Comparison of ENCODE assay signal across 8 cellular contexts in genomic region chrX:118254611-118255010, GRCh38.
DNase-seq lines count a peak whose midpoint lies in the region; ATAC-seq and TF ChIP-seq lines count a peak whose summit lies in the region.

No MANE protein-coding gene starts in this region.

- H3K4me1 Mint-ChIP-seq in T-helper 2 cell treated with Interferon-gamma antibody and Interleukin-4, amounts not matched to agents 5 μg/mL and 100 μg/mL, for 36 hours (ENCODE audit: low read depth), result no peaks in the 10 kb centered on the region

- H3K27me3 Mint-ChIP-seq in T-helper 2 cell treated with Interferon-gamma antibody and Interleukin-4, amounts not matched to agents 5 μg/mL and 100 μg/mL, for 36 hours (ENCODE audit: low read depth), result no peaks in the 10 kb centered on the region

- no peaks in the 10 kb centered on the region for H3K36me3 Mint-ChIP-seq in T-helper 2 cell treated with Interferon-gamma antibody and Interleukin-4, amounts not matched to agents 5 μg/mL and 100 μg/mL, for 36 hours (ENCODE audit: low read depth)

- TF ChIP-seq CTCF in coronary artery (IDR thresholded peaks at IDR 0.05) (peak; percentile 43), thyroid gland (IDR thresholded peaks at IDR 0.05) (peak; percentile 20 to 64 (median 46))

- H3K4me3 Mint-ChIP-seq in T-helper 2 cell treated with Interferon-gamma antibody and Interleukin-4, amounts not matched to agents 5 μg/mL and 100 μg/mL, for 36 hours, result no peak overlapping the region

- TF ChIP-seq POLR2A in thyroid gland (IDR thresholded peaks at IDR 0.05), result no peak

- DNase-seq in DMS 273 (lab: John Stamatoyannopoulos, UW; ENCODE audit: unreplicated experiment) (peak; percentile 87), NAMALWA (ENCODE audit: low spot score) (peak; percentile 63), coronary artery (ENCODE audit: low spot score) (no peak), medulla oblongata (ENCODE audit: extremely low spot score) (peak; percentile 47), thyroid gland (peak; percentile 29 to 36)
- peak; percentile 4 for DNase-seq in T-helper 2 cell treated with Interferon-gamma antibody and Interleukin-4, amounts not matched to agents 5 μg/mL and 100 μg/mL, for 36 hours (ENCODE audit: low spot score)

- 0 to 1% methylated on average over 2 of the region's 2 CpGs for WGBS in thyroid gland, 2 donors

- no peaks in the 10 kb centered on the region for H3K9me3 ChIP-seq in thyroid gland

- ATAC-seq in GM19468 (IDR thresholded peaks at IDR 0.05; ENCODE audit: extremely low read depth, unreplicated experiment), result peak; percentile 37
- ATAC-seq in HG03139 (IDR thresholded peaks at IDR 0.05; ENCODE audit: unreplicated experiment), result no peak

- no peaks in the 10 kb centered on the region for H3K36me3 ChIP-seq in thyroid gland

- intact Hi-C loops in thyroid gland (cut with DNase I), result no loop called here

- H3K27ac ChIP-seq in coronary artery (no peak overlapping the region), thyroid gland (no peak overlapping the region)

- no peak overlapping the region for H3K4me3 ChIP-seq in coronary artery
- no peak overlapping the region for H3K4me3 ChIP-seq in thyroid gland (replicated peaks in 1 of 3)

- H3K9me3 Mint-ChIP-seq in T-helper 2 cell treated with Interferon-gamma antibody and Interleukin-4, amounts not matched to agents 5 μg/mL and 100 μg/mL, for 36 hours, result no peaks in the 10 kb centered on the region

- no peak overlapping the region for H3K27ac Mint-ChIP-seq in T-helper 2 cell treated with Interferon-gamma antibody and Interleukin-4, amounts not matched to agents 5 μg/mL and 100 μg/mL, for 36 hours

- no peaks in the 10 kb centered on the region for H3K4me1 ChIP-seq in thyroid gland

- H3K27me3 ChIP-seq in thyroid gland, result no peaks in the 10 kb centered on the region
